8 cellular contexts compared by ENCODE assay signal in genomic region chr11:8225589-8226036, GRCh38. TPM values are rescaled to one million over a fixed set of nuclear protein-coding genes. Genes with fewer than 3 reads are reported as not detected.
DNase-seq lines count a peak whose midpoint lies in the region; ATAC-seq and TF ChIP-seq lines count a peak whose summit lies in the region.

No MANE protein-coding gene starts in this region.

- peaks cover 0 to 7% (median 2%) of the 10 kb centered on the region in 6 donors for H3K4me1 ChIP-seq in spleen

- peak; percentile 87 for DNase-seq in AG20443 (ENCODE audit: low spot score)
- DNase-seq in M059J (ENCODE audit: low read depth), result peak; percentile 62
- peak in 4 of 5 donors; percentile 34 to 65 (median 43) for DNase-seq in T-helper 1 cell
- DNase-seq in anterior cingulate cortex (lab: John Stamatoyannopoulos, UW), result peak in 53 of 58 donors; percentile 11 to 85 (median 48)
- peak; percentile 40 to 61 for DNase-seq in hippocampal formation (lab: John Stamatoyannopoulos, UW)
- DNase-seq in spleen, result peak; percentile 89

- no peaks in the 10 kb centered on the region for H3K36me3 ChIP-seq in spleen

- H3K9me3 ChIP-seq in spleen, result no peaks in the 10 kb centered on the region

- peak; percentile 62 for ATAC-seq in GM18868 (IDR thresholded peaks at IDR 0.05; ENCODE audit: unreplicated experiment)
- ATAC-seq in HG03457 (IDR thresholded peaks at IDR 0.05; ENCODE audit: unreplicated experiment), result no peak

- no peak overlapping the region for H3K4me3 ChIP-seq in spleen

- H3K27ac ChIP-seq in spleen, result no peak overlapping the region

- TF ChIP-seq CTCF in spleen (IDR thresholded peaks at IDR 0.05 in 8 of 11, conservative IDR thresholded peaks at IDR 0.05 in 3 of 11), result peak; percentile 56 to 91 (median 84)

- intact Hi-C loops in spleen (cut with DNase I; ENCODE audit: low total_unique reads), result no loop called here

- no peak for TF ChIP-seq POLR2A in spleen (IDR thresholded peaks at IDR 0.05)

- no peaks in the 10 kb centered on the region for H3K27me3 ChIP-seq in spleen (replicated peaks in 1 of 7)

- 9 to 20% (median 12%) methylated on average over 5 to 8 of the region's 8 CpGs for whole genome bisulfite sequencing in spleen, 5 donors

RNA-seq across cellular contexts. Expression of gene LMO1, which starts 38.1 kb away (rescaled TPM):
- total RNA-seq in M059J (2014; rRNA removed; shearing (Covaris generic)), result not detected in 2 replicates
- total RNA-seq in spleen, result 1 to 10 TPM in 2 of 7 donors, under 1 TPM in 1, not detected in 4; 0.57 to 1.0 (median 1.0) TPM
- under 1 TPM in 2 of 3 donors, not detected in 1; 0.17 to 0.20 TPM for polyA plus RNA-seq in spleen

RNA-seq across cellular contexts. Expression of gene RIC3, which starts 56.8 kb away (rescaled TPM):
- 0.32 TPM in 1 of 2 replicates, not detected in the other for total RNA-seq in M059J (2014; rRNA removed; shearing (Covaris generic))
- total RNA-seq in spleen, result 10 to 100 TPM; 13.4 to 32.7 (median 24.1) TPM
- 10 to 100 TPM; 11.6 to 32.2 (median 15.0) TPM for polyA plus RNA-seq in spleen

Comparison
In these comparisons a context has a peak if more than half of its experiments do, and no peak if none do; other contexts are left out.
1. RNA of gene RIC3, which starts 56.8 kb away (total RNA-seq): 13.4 to 32.7 TPM in spleen; 0.32 TPM in M059J; every median in the first group is over 10 times any median in the second.
2. Peak in every context shown above with its lines, with median percentiles within 50 percentile points of each other: DNase-seq.